ENCODE assay signal across 19 cellular contexts in genomic region chr10:128568041-128568440, GRCh38.
DNase-seq lines count a peak whose midpoint lies in the region; ATAC-seq, FAIRE-seq and TF ChIP-seq lines count a peak whose summit lies in the region.
"Had no signal": no experiment of that assay in that cellular context is flagged by ENCODE, and none has a peak within 500 bp of the region (broad histone marks: within the 10 kb centered on the region; RNA-seq: fewer than 3 reads in every experiment).

No MANE protein-coding gene starts in this region.

- peak overlapping the region; percentile 85 for H2AFZ ChIP-seq in GM23338
- no peak overlapping the region for H2AFZ ChIP-seq in mesenchymal stem cell (ENCODE audit: low read depth, low read length)
- no peak overlapping the region for H2AFZ ChIP-seq in trophoblast cell (ENCODE audit: insufficient read depth, low read length, poor library complexity)

- H4K8ac ChIP-seq in mesenchymal stem cell (ENCODE audit: low read length) (peak overlapping the region; percentile 23), trophoblast cell (ENCODE audit: low read depth, low read length) (no peak overlapping the region)

- no peaks in the 10 kb centered on the region; the same call in 2 of the 3 replicates for H3K36me3 Mint-ChIP-seq in GM23338 (ENCODE audit: low read depth)
- H3K36me3 Mint-ChIP-seq: CD4-positive, alpha-beta memory T cell had no signal

- H4K12ac ChIP-seq in trophoblast cell (ENCODE audit: low read depth, low read length), result no peak overlapping the region

- H3K79me1 ChIP-seq in mesenchymal stem cell (replicated peaks; ENCODE audit: low read length, poor library complexity, severe bottlenecking) (no peaks in the 10 kb centered on the region), trophoblast cell (ENCODE audit: low read length) (peaks cover 6% of the 10 kb centered on the region)

- DNase-seq in GM23338 (ENCODE audit: low spot score), result no peak
- DNase-seq in SW480 (ENCODE audit: low spot score), result peak; percentile 13
- DNase-seq in mesenchymal stem cell, result no peak
- DNase-seq in trophoblast cell, result no peak
- no peak for DNase-seq in substantia nigra (lab: John Stamatoyannopoulos, UW)
- DNase-seq in activated CD8-positive, alpha-beta memory T cell treated with anti-CD3 and anti-CD28 coated beads, Interleukin-2, amount 50 U/mL, for 48 hours, result no peak
- DNase-seq in RCC 7860 (ENCODE audit: low spot score), result no peak
- DNase-seq in caudate nucleus (lab: John Stamatoyannopoulos, UW), result no peak
- DNase-seq: BE2C; CD4-positive, alpha-beta memory T cell; COR-L47; DMS53; GF-D8 had no signal

- H3K27ac Mint-ChIP-seq in GM23338, result no peak overlapping the region
- H3K27ac Mint-ChIP-seq: CD4-positive, alpha-beta memory T cell had no signal

- H3K9me3 Mint-ChIP-seq in GM23338, result no peaks in the 10 kb centered on the region
- H3K9me3 Mint-ChIP-seq: CD4-positive, alpha-beta memory T cell had no signal

- H3K18ac ChIP-seq in mesenchymal stem cell (ENCODE audit: low read depth in 1 of 2, low read length in 2 of 2), result no peak overlapping the region
- no peak overlapping the region for H3K18ac ChIP-seq in trophoblast cell (ENCODE audit: low read length)

- H2BK5ac ChIP-seq in mesenchymal stem cell (ENCODE audit: low read depth, low read length, poor library complexity, severe bottlenecking) (no peak overlapping the region), trophoblast cell (ENCODE audit: low read depth, low read length, poor library complexity) (no peak overlapping the region)

- TF ChIP-seq CTCF in GM23338 (conservative IDR thresholded peaks at IDR 0.05; ENCODE audit: low read depth in 2 of 2), result no peak

- no peak overlapping the region for H3K9ac ChIP-seq in mesenchymal stem cell (ENCODE audit: low read length)
- H3K9ac ChIP-seq in trophoblast cell (ENCODE audit: low read length), result no peak overlapping the region

- H4K91ac ChIP-seq in mesenchymal stem cell (ENCODE audit: low read length), result no peak overlapping the region
- no peak overlapping the region for H4K91ac ChIP-seq in trophoblast cell (ENCODE audit: low read depth, low read length)

- H3K27me3 Mint-ChIP-seq in GM23338 (ENCODE audit: insufficient read depth, low read depth, poor library complexity), result peaks cover 8% of the 10 kb centered on the region

- H2AK5ac ChIP-seq in mesenchymal stem cell (ENCODE audit: low read length, severe bottlenecking), result no peak overlapping the region
- H2AK5ac ChIP-seq in trophoblast cell (ENCODE audit: low read length), result no peak overlapping the region

- H4K20me1 ChIP-seq in GM23338 (replicated peaks; ENCODE audit: insufficient read depth), result no peaks in the 10 kb centered on the region

- H3K4ac ChIP-seq in mesenchymal stem cell (ENCODE audit: low read depth in 1 of 2, low read length in 2 of 2) (no peak overlapping the region), trophoblast cell (ENCODE audit: low read depth, low read length) (no peak overlapping the region)

- H3K4me2 ChIP-seq in GM23338 (no peak overlapping the region), mesenchymal stem cell (ENCODE audit: low read length, poor library complexity, severe bottlenecking) (no peak overlapping the region), trophoblast cell (ENCODE audit: low read length) (no peak overlapping the region)
- H3K4me2 ChIP-seq: A549 had no signal

- H2BK12ac ChIP-seq in mesenchymal stem cell (ENCODE audit: low read length in 2 of 2), result no peak overlapping the region
- peak overlapping the region; percentile 64 for H2BK12ac ChIP-seq in trophoblast cell (ENCODE audit: low read length)

- H3K4me3 ChIP-seq in GM23338, result no peak overlapping the region
- no peak overlapping the region for H3K4me3 ChIP-seq in mesenchymal stem cell (ENCODE audit: insufficient read depth in 1 of 2, low read depth in 1 of 2, low read length in 2 of 2)
- no peak overlapping the region for H3K4me3 ChIP-seq in trophoblast cell (ENCODE audit: low read depth, low read length)
- H3K4me3 ChIP-seq: A549 had no signal

- H3K14ac ChIP-seq in mesenchymal stem cell (ENCODE audit: low read length in 2 of 2) (no peak overlapping the region), trophoblast cell (ENCODE audit: low read length) (no peak overlapping the region)

- no peaks in the 10 kb centered on the region for H3F3A ChIP-seq in GM23338 (replicated peaks; ENCODE audit: low read depth)

- no peaks in the 10 kb centered on the region for H3K79me2 ChIP-seq in GM23338 (replicated peaks; ENCODE audit: insufficient read depth)
- no peaks in the 10 kb centered on the region for H3K79me2 ChIP-seq in trophoblast cell (ENCODE audit: control insufficient read depth, insufficient read depth, low read length, poor library complexity)

- 84% methylated on average over 11 of the region's 11 CpGs for WGBS in mesenchymal stem cell
- WGBS in trophoblast cell (ENCODE audit: extremely low coverage, insufficient coverage, insufficient read length), result no CpG with 5 or more reads among the region's 11 CpGs

- no peak; the same call in 2 of the 3 replicates for ATAC-seq in GM23338
- ATAC-seq: HCT116 had no signal

- H3K9me2 ChIP-seq in GM23338 (ENCODE audit: insufficient read depth), result 0 out of 2 replicates have a peak, but pooled peaks cover 6% of the 10 kb centered on the region

- H3K36me3 ChIP-seq in GM23338 (ENCODE audit: insufficient read depth) (no peaks in the 10 kb centered on the region), mesenchymal stem cell (ENCODE audit: control insufficient read depth in 1 of 2, insufficient read depth in 2 of 2, low read depth in 1 of 2, low read length in 2 of 2) (no peaks in the 10 kb centered on the region), trophoblast cell (ENCODE audit: control insufficient read depth in 1 of 2, insufficient read depth in 2 of 2, low read length in 2 of 2) (no peaks in the 10 kb centered on the region)
- H3K36me3 ChIP-seq: BE2C had no signal

- H3K4me3 Mint-ChIP-seq in GM23338, result no peak overlapping the region
- H3K4me3 Mint-ChIP-seq: CD4-positive, alpha-beta memory T cell had no signal

- no peak overlapping the region for H3K27ac ChIP-seq in GM23338 (ENCODE audit: low read depth)
- no peak overlapping the region for H3K27ac ChIP-seq in mesenchymal stem cell (ENCODE audit: low read length, poor library complexity, severe bottlenecking)
- no peak overlapping the region for H3K27ac ChIP-seq in trophoblast cell (ENCODE audit: low read depth, low read length)
- H3K27ac ChIP-seq in substantia nigra (ENCODE audit: low read depth, low read length, poor library complexity, severe bottlenecking), result no peak overlapping the region
- no peak overlapping the region for H3K27ac ChIP-seq in caudate nucleus (ENCODE audit: low read depth, low read length)
- H3K27ac ChIP-seq: A549, C4-2B had no signal

- H3K4me1 ChIP-seq in GM23338 (ENCODE audit: insufficient read depth), result no peaks in the 10 kb centered on the region
- no peaks in the 10 kb centered on the region for H3K4me1 ChIP-seq in mesenchymal stem cell (ENCODE audit: control insufficient read depth, insufficient read depth, low read depth, low read length)
- peaks cover 0 to 2% of the 10 kb centered on the region in 2 experiments for H3K4me1 ChIP-seq in trophoblast cell (ENCODE audit: control insufficient read depth in 1 of 2, insufficient read depth in 2 of 2, low read length in 2 of 2)
- H3K4me1 ChIP-seq: A549, BE2C had no signal

- no peak overlapping the region for H2BK15ac ChIP-seq in mesenchymal stem cell (ENCODE audit: low read depth, poor library complexity, severe bottlenecking)

- no peaks in the 10 kb centered on the region for H3K27me3 ChIP-seq in GM23338 (ENCODE audit: insufficient read depth)
- H3K27me3 ChIP-seq in mesenchymal stem cell (ENCODE audit: control insufficient read depth in 1 of 2, insufficient read depth in 1 of 2, low read length in 2 of 2), result peaks cover 0 to 11% of the 10 kb centered on the region in 2 experiments
- H3K27me3 ChIP-seq in trophoblast cell (ENCODE audit: insufficient read depth, low read length), result no peaks in the 10 kb centered on the region
- H3K27me3 ChIP-seq: BE2C had no signal

- H2BK120ac ChIP-seq in mesenchymal stem cell (ENCODE audit: low read depth, low read length), result no peak overlapping the region
- H2BK120ac ChIP-seq in trophoblast cell (ENCODE audit: insufficient read depth, low read length, poor library complexity), result no peak overlapping the region

- no peak for FAIRE-seq in RCC 7860 (lab: Jason Lieb, UNC)
- FAIRE-seq: A549, D721Med, GM19239, H54 had no signal

- H3K9me3 ChIP-seq in mesenchymal stem cell (ENCODE audit: control insufficient read depth, low read length) (peaks cover 2% of the 10 kb centered on the region), trophoblast cell (ENCODE audit: insufficient read depth, low read depth, low read length) (peaks cover 3% of the 10 kb centered on the region)
- H3K9me3 ChIP-seq: A549, BE2C had no signal

- H3K4me1 Mint-ChIP-seq in GM23338, result peaks cover 28% of the 10 kb centered on the region
- H3K4me1 Mint-ChIP-seq: CD4-positive, alpha-beta memory T cell had no signal

- H3K23ac ChIP-seq in mesenchymal stem cell (ENCODE audit: low read length in 2 of 2) (no peak overlapping the region), trophoblast cell (ENCODE audit: low read length) (no peak overlapping the region)

TF ChIP-seq in GM23338, 12 proteins besides CTCF, POLR2A, EP300 and RAD21 (continues in another document):
- TF ChIP-seq ETS1 (IDR thresholded peaks at IDR 0.05) (no peak), STAT1 (IDR thresholded peaks at IDR 0.05; ENCODE audit: unreplicated experiment) (no peak), JUNB (IDR thresholded peaks at IDR 0.05; ENCODE audit: unreplicated experiment) (no peak), NANOG (IDR thresholded peaks at IDR 0.05; ENCODE audit: borderline replicate concordance) (no peak), CREB1 (CRISPR knock-in tag; IDR thresholded peaks at IDR 0.05; ENCODE audit: low read depth) (no peak), EZH2 (IDR thresholded peaks at IDR 0.05; ENCODE audit: low read depth, unreplicated experiment) (no peak), EZH2phosphoT487 (IDR thresholded peaks at IDR 0.05; ENCODE audit: unreplicated experiment) (no peak)
